24 cellular contexts compared by ENCODE assay signal in genomic region chr11:102457056-102457677, GRCh38. TPM values are rescaled to one million over a fixed set of nuclear protein-coding genes. Genes with fewer than 3 reads are reported as not detected.
DNase-seq lines count a peak whose midpoint lies in the region; ATAC-seq, FAIRE-seq and TF ChIP-seq lines count a peak whose summit lies in the region.
"Had no signal": no experiment of that assay in that cellular context is flagged by ENCODE, and none has a peak within 500 bp of the region (broad histone marks: within the 10 kb centered on the region; RNA-seq: fewer than 3 reads in every experiment).

No MANE protein-coding gene starts in this region.

- H3K4me2 ChIP-seq in HepG2 (ENCODE audit: low read depth, low read length): no peak overlapping the region

- TF ChIP-seq EP300 in HepG2 (IDR thresholded peaks at IDR 0.05; ENCODE audit: low read depth in 2 of 2, low read length in 2 of 2) (no peak), HepG2 (CRISPR knock-in tag; IDR thresholded peaks at IDR 0.05; ENCODE audit: borderline replicate concordance) (no peak)

- H3K9ac ChIP-seq in liver (ENCODE audit: low read depth in 1 of 2, low read length in 2 of 2) (no peak overlapping the region), HepG2 (ENCODE audit: insufficient read depth, low read depth, low read length) (no peak overlapping the region)

- H3K36me3 ChIP-seq in liver (ENCODE audit: control insufficient read depth in 4 of 4, insufficient read depth in 3 of 4, low read depth in 1 of 4, low read length in 3 of 4) (no peaks in the 10 kb centered on the region), HepG2 (replicated peaks in 1 of 2; ENCODE audit: control insufficient read depth in 1 of 2, insufficient read depth in 2 of 2, low read length in 2 of 2) (no peaks in the 10 kb centered on the region), bronchial epithelial cell (ENCODE audit: control insufficient read depth, insufficient read depth, low read length) (no peaks in the 10 kb centered on the region)
- H3K36me3 ChIP-seq: left lung had no signal

- no peak overlapping the region for H3K4me3 ChIP-seq in liver (ENCODE audit: low read depth in 1 of 3, low read length in 3 of 3)
- H3K4me3 ChIP-seq in HepG2 (replicated peaks in 1 of 3; ENCODE audit: insufficient read depth in 1 of 3, low read depth in 2 of 3, low read length in 3 of 3): no peak overlapping the region
- no peak overlapping the region for H3K4me3 ChIP-seq in bronchial epithelial cell (ENCODE audit: low read depth, low read length)
- H3K4me3 ChIP-seq: left lung, SJSA1 had no signal

- no peak for TF ChIP-seq POLR2A in HepG2 (IDR thresholded peaks at IDR 0.05; ENCODE audit: insufficient read depth in 1 of 2, low read depth in 2 of 2, low read length in 2 of 2)

- CTCF ChIA-PET in HepG2 (lab: Yijun Ruan, JAX; ENCODE audit: low intra/inter-chr PET ratio, low total read pairs): no interaction called here

- no TSS peak for BruUV-seq in HepG2 (replicated peaks; lab: Mats Ljungman, UMichigan)

- ATAC-seq in HepG2 (no peak), HG03095 (IDR thresholded peaks at IDR 0.05; ENCODE audit: unreplicated experiment) (no peak)
- ATAC-seq: CD8-positive, alpha-beta T cell; left lung; right cardiac atrium; stimulated activated memory B cell treated with anti-CD40 and anti-IgM and Interleukin-4, amounts not matched to agents 10 μg/mL and 1 μg/mL and 100 μg/mL, for 72 hours; T-cell had no signal

- intact Hi-C loops in HepG2 (cut with micrococcal nuclease; ENCODE audit: unreplicated experiment): no loop called here

- FAIRE-seq in HepG2 (lab: Jason Lieb, UNC): no peak
- no peak for FAIRE-seq in bronchial epithelial cell (lab: Jason Lieb, UNC)
- FAIRE-seq: astrocyte, islet of Langerhans had no signal

- peak overlapping the region; percentile 80 for H3K27ac ChIP-seq in liver (ENCODE audit: low read depth in 1 of 2, low read length in 2 of 2)
- H3K27ac ChIP-seq in HepG2 (ENCODE audit: extremely low read length, insufficient read depth, low read length): no peak overlapping the region
- H3K27ac ChIP-seq: SJSA1 had no signal

- H3K9me3 ChIP-seq in liver (ENCODE audit: control insufficient read depth in 4 of 4, low read length in 3 of 4): no peaks in the 10 kb centered on the region
- no peaks in the 10 kb centered on the region for H3K9me3 ChIP-seq in HepG2 (ENCODE audit: low read length)
- H3K9me3 ChIP-seq: left lung, SJSA1 had no signal

- H3K79me2 ChIP-seq in HepG2 (ENCODE audit: insufficient read depth, low read length): peaks cover 26% of the 10 kb centered on the region

- POLR2A ChIA-PET in HepG2 (lab: Yijun Ruan, JAX): no interaction called here

- H3K27me3 ChIP-seq in liver (ENCODE audit: control insufficient read depth in 4 of 4, insufficient read depth in 4 of 4, low read length in 3 of 4) (no peaks in the 10 kb centered on the region), HepG2 (ENCODE audit: control insufficient read depth in 1 of 2, insufficient read depth in 2 of 2, low read length in 2 of 2) (no peaks in the 10 kb centered on the region), bronchial epithelial cell (ENCODE audit: control insufficient read depth, insufficient read depth, low read length) (no peaks in the 10 kb centered on the region)
- H3K27me3 ChIP-seq: left lung, SJSA1 had no signal

- TF ChIP-seq CTCF in liver (IDR thresholded peaks at IDR 0.05; ENCODE audit: low read depth, low read length, missing input control): no peak
- no peak for TF ChIP-seq CTCF in HepG2 (CRISPR knock-in tag; IDR thresholded peaks at IDR 0.05)
- no peak for TF ChIP-seq CTCF in bronchial epithelial cell (IDR thresholded peaks at IDR 0.05; ENCODE audit: insufficient read depth, low read length, severe bottlenecking)

- peak; percentile 24 for DNase-seq in NCI-H748 (lab: John Stamatoyannopoulos, UW; ENCODE audit: unreplicated experiment)
- DNase-seq in NCI-H748 treated with DMSO at 0.1 percent for 48 hours (lab: John Stamatoyannopoulos, UW): no peak
- no peak for DNase-seq in HepG2 (ENCODE audit: low spot score)
- peak; percentile 62 for DNase-seq in bronchial epithelial cell (ENCODE audit: low read depth)
- no peak for DNase-seq in RKO (ENCODE audit: low spot score)
- no peak for DNase-seq in ecto neural progenitor cell (ENCODE audit: low spot score)
- DNase-seq: 8988T; activated T-cell treated with anti-CD3 and anti-CD28 coated beads, Interleukin-2, amount 50 U/mL, for 48 hours; CD8-positive, alpha-beta T cell; left lung; NCI-H187; NCI-H2171 treated with DMSO at 0.1 percent for 48 hours; NCI-H510A treated with DMSO at 0.1 percent for 48 hours; posterior cingulate gyrus; right cardiac atrium; RPMI8226; stimulated activated CD4-positive, alpha-beta T cell treated with anti-CD3 and anti-CD28 coated beads, Interleukin-4, amount 100 ng/mL, for 24 hours; T-cell had no signal

- peaks cover 9 to 71% (median 50%) of the 10 kb centered on the region in 4 donors for H3K4me1 ChIP-seq in liver (ENCODE audit: control insufficient read depth in 4 of 4, insufficient read depth in 4 of 4, low read length in 3 of 4)
- H3K4me1 ChIP-seq in HepG2 (ENCODE audit: insufficient read depth, low read length): peaks cover 90% of the 10 kb centered on the region

- no peak overlapping the region for H2AFZ ChIP-seq in HepG2 (ENCODE audit: low read length)

- TF ChIP-seq RAD21 in liver (IDR thresholded peaks at IDR 0.05): no peak
- no peak for TF ChIP-seq RAD21 in HepG2 (CRISPR knock-in tag; IDR thresholded peaks at IDR 0.05)

- H4K20me1 ChIP-seq in HepG2 (ENCODE audit: insufficient read depth, low read length): no peaks in the 10 kb centered on the region

- in situ Hi-C loops in HepG2 (cut with HindIII; ENCODE audit: extremely low pct_ligation_motif_present, low pct_unique_long_range_greater_than_20kb): no loop called here

- WGBS in liver: 95% methylated on average over 3 of the region's 3 CpGs
- 96% methylated on average over 3 of the region's 3 CpGs for WGBS in HepG2 (ENCODE audit: low lambda C conversion rate)

TF ChIP-seq in liver, 16 proteins besides CTCF, POLR2A, EP300 and RAD21 (continues in another document):
- TF ChIP-seq HNF4G (IDR thresholded peaks at IDR 0.05) (no peak), GABPA (IDR thresholded peaks at IDR 0.05 in 1 of 2, conservative IDR thresholded peaks at IDR 0.05 in 1 of 2) (no peak), MAX (IDR thresholded peaks at IDR 0.05) (no peak), TAF1 (conservative IDR thresholded peaks at IDR 0.05) (no peak), JUND (IDR thresholded peaks at IDR 0.05) (no peak)

TF ChIP-seq in HepG2, 621 proteins besides CTCF, POLR2A, EP300 and RAD21 (continues in another document):
- TF ChIP-seq BRF2 (CRISPR knock-in tag; IDR thresholded peaks at IDR 0.05): no peak
- no peak for TF ChIP-seq HNRNPUL1 (IDR thresholded peaks at IDR 0.05; ENCODE audit: low read depth, low read length)
- TF ChIP-seq SP140L (CRISPR knock-in tag; IDR thresholded peaks at IDR 0.05; ENCODE audit: borderline replicate concordance): no peak
- no peak for TF ChIP-seq ZNF451 (CRISPR knock-in tag; IDR thresholded peaks at IDR 0.05)
- TF ChIP-seq XBP1 (CRISPR knock-in tag; IDR thresholded peaks at IDR 0.05): no peak

RNA-seq across cellular contexts. Expression of gene TMEM123, which starts 4.6 kb away (rescaled TPM):
- total RNA-seq in liver (100 to 1,000 TPM; 105 to 140 TPM), HepG2 (2016; rRNA removed; fragmentation: Illumina TruSeq; extraction: Trizol) (265 and 365 TPM in 2 replicates), bronchial epithelial cell (172 and 197 TPM in 2 replicates)
- polyA plus RNA-seq in liver (100 to 1,000 TPM; 101 to 109 TPM), HepG2 (2011; rRNA removed) (2,108 and 2,761 TPM in 2 replicates)
- 106 and 111 TPM in 2 replicates for total RNA-seq in HepG2 (2016; cell fraction: cytosol; rRNA removed; fragmentation: Illumina TruSeq; extraction: Trizol; ENCODE audit: low read depth)
- total RNA-seq in HepG2 (2016; cell fraction: insoluble cytoplasmic fraction; rRNA removed; fragmentation: Illumina TruSeq; extraction: Trizol): 253 and 367 TPM in 2 replicates
- 267 and 271 TPM in 2 replicates for total RNA-seq in HepG2 (2016; cell fraction: membrane; rRNA removed; fragmentation: Illumina TruSeq; extraction: Trizol)
- 271 and 302 TPM in 2 replicates for total RNA-seq in HepG2 (2016; cell fraction: nucleus; rRNA removed; fragmentation: Illumina TruSeq; extraction: Trizol)
- polyA plus RNA-seq in HepG2 (2011; cell fraction: cytosol; rRNA removed): 1,026 and 1,553 TPM in 2 replicates
- 209 and 224 TPM in 2 replicates for polyA plus RNA-seq in HepG2 (2011; cell fraction: nucleus; rRNA removed)
- 787 and 938 TPM in 2 replicates for polyA plus RNA-seq in HepG2 (2012)
- polyA plus RNA-seq in HepG2 (2016; cell fraction: cytosol; fragmentation: Illumina TruSeq; extraction: Trizol; ENCODE audit: low read depth): 159 and 182 TPM in 2 replicates
- 316 and 330 TPM in 2 replicates for polyA plus RNA-seq in HepG2 (2016; cell fraction: insoluble cytoplasmic fraction; fragmentation: Illumina TruSeq; extraction: Trizol; ENCODE audit: low read depth)
- polyA plus RNA-seq in HepG2 (2016; cell fraction: membrane; fragmentation: Illumina TruSeq; extraction: Trizol; ENCODE audit: low read depth): 230 and 256 TPM in 2 replicates
- 368 and 391 TPM in 2 replicates for polyA plus RNA-seq in HepG2 (2016; cell fraction: nucleus; fragmentation: Illumina TruSeq; extraction: Trizol; ENCODE audit: insufficient read depth, low read depth)
- polyA minus RNA-seq in HepG2 (2011; rRNA and poly(A)+ RNA removed; ENCODE audit: low replicate concordance): 117 and 454 TPM in 2 replicates
- 1,086 and 1,277 TPM in 2 replicates for polyA minus RNA-seq in HepG2 (2011; cell fraction: cytosol; rRNA and poly(A)+ RNA removed)
- 441 and 760 TPM in 2 replicates for polyA minus RNA-seq in HepG2 (2011; cell fraction: nucleus; rRNA and poly(A)+ RNA removed)

Comparison
In these comparisons a context has a peak if more than half of its experiments do, and no peak if none do; other contexts are left out.
1. DNase-seq: peak in NCI-H748 (single experiment) and bronchial epithelial cell (single experiment); none in NCI-H748 treated with DMSO at 0.1 percent for 48 hours (single experiment), HepG2 (single experiment), RKO (single experiment) and ecto neural progenitor cell (single experiment).